In genomic region chr3:149657458-149657795, GRCh38 we compare ENCODE assay signal across 8 cellular contexts. TPM values are rescaled to one million over a fixed set of nuclear protein-coding genes. Genes with fewer than 3 reads are reported as not detected.
DNase-seq lines count a peak whose midpoint lies in the region; ATAC-seq and TF ChIP-seq lines count a peak whose summit lies in the region.

No MANE protein-coding gene starts in this region.

- H3K9me3 Mint-ChIP-seq in activated CD8-positive, alpha-beta memory T cell treated with anti-CD3 and anti-CD28 coated beads, Interleukin-2, amount 10 ng/mL, durations not matched to agents 7 days and 5 days (ENCODE audit: low read depth) = no peaks in the 10 kb centered on the region
- no peaks in the 10 kb centered on the region for H3K9me3 Mint-ChIP-seq in endothelial cell (ENCODE audit: unreplicated experiment)

- no peak for TF ChIP-seq CTCF in endothelial cell (IDR thresholded peaks at IDR 0.05; ENCODE audit: unreplicated experiment)

- H3K9ac ChIP-seq in mucosa of stomach (ENCODE audit: low read length) = peak overlapping the region; percentile 87

- H3K27ac Mint-ChIP-seq in activated CD8-positive, alpha-beta memory T cell treated with anti-CD3 and anti-CD28 coated beads, Interleukin-2, amount 10 ng/mL, durations not matched to agents 7 days and 5 days = peak overlapping the region; percentile 52
- peak overlapping the region; percentile 94 for H3K27ac Mint-ChIP-seq in endothelial cell (ENCODE audit: unreplicated experiment)

- H3K4me3 Mint-ChIP-seq in activated CD8-positive, alpha-beta memory T cell treated with anti-CD3 and anti-CD28 coated beads, Interleukin-2, amount 10 ng/mL, durations not matched to agents 7 days and 5 days = peak overlapping the region; percentile 87
- peak overlapping the region; percentile 99 for H3K4me3 Mint-ChIP-seq in endothelial cell (ENCODE audit: unreplicated experiment)

- H3K27me3 ChIP-seq in SJSA1 (replicated peaks) (no peaks in the 10 kb centered on the region), mucosa of stomach (ENCODE audit: control insufficient read depth, insufficient read depth, low read length) (peaks cover 12% of the 10 kb centered on the region)

- H3K9me3 ChIP-seq in SJSA1 (replicated peaks) (no peaks in the 10 kb centered on the region), mucosa of stomach (ENCODE audit: control insufficient read depth, low read length) (no peaks in the 10 kb centered on the region)

- peaks cover 31% of the 10 kb centered on the region for H3K4me1 Mint-ChIP-seq in activated CD8-positive, alpha-beta memory T cell treated with anti-CD3 and anti-CD28 coated beads, Interleukin-2, amount 10 ng/mL, durations not matched to agents 7 days and 5 days
- H3K4me1 Mint-ChIP-seq in endothelial cell (ENCODE audit: unreplicated experiment) = peaks cover 68% of the 10 kb centered on the region

- no peaks in the 10 kb centered on the region for H3K36me3 Mint-ChIP-seq in activated CD8-positive, alpha-beta memory T cell treated with anti-CD3 and anti-CD28 coated beads, Interleukin-2, amount 10 ng/mL, durations not matched to agents 7 days and 5 days
- peaks cover 29% of the 10 kb centered on the region for H3K36me3 Mint-ChIP-seq in endothelial cell (ENCODE audit: low read depth, unreplicated experiment)

- H3K36me3 ChIP-seq in SJSA1 (peaks cover 41% of the 10 kb centered on the region), mucosa of stomach (ENCODE audit: control insufficient read depth, insufficient read depth, low read length) (no peaks in the 10 kb centered on the region)

- peak overlapping the region; percentile 55 for H3K4me3 ChIP-seq in SJSA1
- peak overlapping the region; percentile 81 for H3K4me3 ChIP-seq in mucosa of stomach (ENCODE audit: low read length)

- peaks cover 25% of the 10 kb centered on the region for H3K27me3 Mint-ChIP-seq in activated CD8-positive, alpha-beta memory T cell treated with anti-CD3 and anti-CD28 coated beads, Interleukin-2, amount 10 ng/mL, durations not matched to agents 7 days and 5 days
- peaks cover 21% of the 10 kb centered on the region for H3K27me3 Mint-ChIP-seq in endothelial cell (ENCODE audit: unreplicated experiment)

- H3K4me1 ChIP-seq in SJSA1 (replicated peaks) (peaks cover 49% of the 10 kb centered on the region), mucosa of stomach (ENCODE audit: control insufficient read depth, insufficient read depth, low read length) (peaks cover 14% of the 10 kb centered on the region)

- DNase-seq in activated CD8-positive, alpha-beta memory T cell treated with anti-CD3 and anti-CD28 coated beads, Interleukin-2, amount 10 ng/mL, durations not matched to agents 7 days and 5 days = peak; percentile 58
- no peak for DNase-seq in activated CD8-positive, alpha-beta memory T cell treated with anti-CD3 and anti-CD28 coated beads, Interleukin-2, amount 50 U/mL, for 4 hours
- peak in 1 of 2 experiments; percentile 54 for DNase-seq in SJSA1 (ENCODE audit: low read depth in 1 of 2, low spot score in 2 of 2)
- no peak for DNase-seq in endothelial cell (ENCODE audit: low spot score)
- DNase-seq in T-helper 9 cell = no peak

- peak; percentile 73 for ATAC-seq in activated CD8-positive, alpha-beta memory T cell treated with anti-CD3 and anti-CD28 coated beads, Interleukin-2, amount 10 ng/mL, durations not matched to agents 7 days and 5 days
- ATAC-seq in GM18517 (IDR thresholded peaks at IDR 0.05; ENCODE audit: unreplicated experiment) (no peak), GM21619 (IDR thresholded peaks at IDR 0.05; ENCODE audit: unreplicated experiment) (no peak)

- peak overlapping the region; percentile 87 for H3K27ac ChIP-seq in SJSA1

- CTCF ChIA-PET in activated CD8-positive, alpha-beta memory T cell treated with anti-CD3 and anti-CD28 coated beads, Interleukin-2, amount 10 ng/mL, durations not matched to agents 7 days and 5 days (lab: Charles Lee) = interaction anchor here (1.1 to 3.1 kb wide), 9 partner anchors 16 to 145 kb away, joined by 3 to 30 read pairs (median 4); no protein-coding TSS in a partner anchor

RNA-seq across cellular contexts. Expression of gene WWTR1, which starts 0.4 kb away (rescaled TPM):
- total RNA-seq in activated CD8-positive, alpha-beta memory T cell treated with anti-CD3 and anti-CD28 coated beads, Interleukin-2, amount 10 ng/mL, durations not matched to agents 7 days and 5 days = 1 to 10 TPM; 1.8 to 3.8 TPM
- 31.5 and 43.0 TPM in 2 replicates for total RNA-seq in SJSA1 (2014; rRNA removed; shearing (Covaris generic))
- total RNA-seq in endothelial cell (ENCODE audit: unreplicated experiment) = 137 TPM
